13 cellular contexts compared by ENCODE assay signal in genomic region chr20:50315811-50316551, GRCh38.
"Had no signal": no experiment of that assay in that cellular context is flagged by ENCODE, and none has a peak within 500 bp of the region (broad histone marks: within the 10 kb centered on the region; RNA-seq: fewer than 3 reads in every experiment).

No MANE protein-coding gene starts in this region.

- H2AFZ ChIP-seq: parathyroid adenoma had no signal

- H3K9me3 ChIP-seq: esophagus muscularis mucosa, suprapubic skin had no signal

- H3K27ac ChIP-seq: parathyroid adenoma, suprapubic skin had no signal

- H3K79me2 ChIP-seq: parathyroid adenoma had no signal

- H3K36me3 ChIP-seq: esophagus muscularis mucosa, suprapubic skin had no signal

- H3K4me3 Mint-ChIP-seq: brain, neural crest cell had no signal

- H3K4me1 ChIP-seq: parathyroid adenoma had no signal

- H3K9me3 Mint-ChIP-seq: neural crest cell had no signal

- DNase-seq: activated naive CD4-positive, alpha-beta T cell treated with anti-CD3 and anti-CD28 coated beads, Interleukin-2, amount 50 U/mL, for 16 hours; activated T-cell treated with anti-CD3 and anti-CD28 coated beads, Interleukin-2, amount 50 U/mL, for 1 hour; amniotic stem cell; left cardiac atrium; mammary epithelial cell; stimulated activated CD4-positive, alpha-beta T cell treated with anti-CD3 and anti-CD28 coated beads, Interleukin-12 subunit alpha, Interleukin-12 subunit beta, amount 100 ng/mL, for 4 hours; stimulated activated naive CD4-positive, alpha-beta T cell treated with Interleukin-2 at 50 U/mL for 16 hours; T-helper 2 cell had no signal

- H3K27me3 ChIP-seq: esophagus muscularis mucosa, suprapubic skin had no signal

- H3K4me3 ChIP-seq: esophagus muscularis mucosa, suprapubic skin had no signal

- H3K9ac ChIP-seq: parathyroid adenoma had no signal

- H3K36me3 Mint-ChIP-seq: brain had no signal
